ENCODE assay signal across 1 cellular context in genomic region chr4:158624889-158625478, GRCh38.
TF ChIP-seq lines count a peak whose summit lies in the region.

No MANE protein-coding gene starts in this region.

TF ChIP-seq in K562, 482 proteins besides CTCF, POLR2A, EP300 and RAD21 (continued from another document):
- TF ChIP-seq DEAF1 (CRISPR knock-in tag; IDR thresholded peaks at IDR 0.05) (peak; percentile 83), KAT2B (IDR thresholded peaks at IDR 0.05; ENCODE audit: low read depth, low read length) (no peak), SMC3 (conservative IDR thresholded peaks at IDR 0.05; ENCODE audit: insufficient read depth, low read depth, low read length) (peak; percentile 73; the same call in 1 of the 2 replicates), RBM34 (IDR thresholded peaks at IDR 0.05; ENCODE audit: borderline replicate concordance, insufficient read depth, low read length) (no peak), SIN3A (IDR thresholded peaks at IDR 0.05; ENCODE audit: borderline replicate concordance in 2 of 2, control insufficient read depth in 1 of 2, low read depth in 2 of 2, low read length in 2 of 2) (no peak), TEAD1 (CRISPR knock-in tag; IDR thresholded peaks at IDR 0.05) (no peak)
